ENCODE assay signal across 8 cellular contexts in the genomic region with DNA sequence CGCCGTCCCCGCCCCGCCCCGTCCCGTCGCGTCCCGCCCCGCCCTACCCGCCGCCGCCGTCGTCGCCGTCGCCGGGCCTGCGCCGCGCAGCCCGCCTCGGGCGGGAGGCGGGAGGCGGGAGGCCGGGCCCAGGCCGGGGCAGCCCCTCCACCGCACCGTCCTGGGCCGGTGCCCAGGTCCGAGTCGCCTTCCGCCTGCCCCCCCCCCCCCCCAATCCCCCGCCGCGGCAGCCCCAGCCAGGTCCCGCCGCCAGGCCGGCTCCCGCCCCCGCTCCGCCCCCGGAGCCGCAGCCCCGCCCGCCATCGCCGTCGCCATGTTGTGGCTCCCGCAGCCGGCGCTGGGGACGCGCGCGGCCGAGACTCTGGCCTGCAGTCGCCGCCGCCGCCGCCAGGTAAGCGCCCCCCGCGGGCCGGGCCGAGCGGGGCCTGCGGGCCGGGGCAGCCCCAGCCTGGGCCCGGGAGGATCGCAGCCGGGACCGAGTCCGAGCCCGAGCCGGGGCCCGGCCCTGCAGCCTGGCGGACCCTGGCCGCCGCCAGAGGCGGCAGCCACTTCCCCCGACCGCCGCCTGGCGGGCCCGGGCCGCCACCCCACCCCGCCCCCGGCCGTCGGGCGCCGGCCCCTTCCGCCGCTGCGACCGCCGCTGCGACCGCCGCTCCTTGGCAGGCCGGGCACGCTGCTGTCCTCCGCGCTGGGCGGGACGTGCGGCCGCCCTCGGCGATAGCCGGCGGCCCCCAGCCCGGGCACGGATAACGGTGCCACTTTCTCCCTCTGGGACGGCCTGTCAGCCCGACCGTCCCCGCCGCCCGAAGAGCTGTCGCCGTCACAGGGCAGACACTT. TPM values are rescaled to one million over a fixed set of nuclear protein-coding genes. Genes with fewer than 3 reads are reported as not detected.
DNase-seq lines count a peak whose midpoint lies in the region; ATAC-seq lines count a peak whose summit lies in the region.

TSS of gene ZNF592 (plus strand) at position 319 of the 837 bp plus-strand sequence. CDS start 34,084 bp downstream, outside the sequence.

- intact Hi-C loops in right cardiac atrium (cut with DNase I) = loop anchor here in 1 of 4 donors (10.0 kb wide), 1 partner anchor 94 kb away; the partner anchor contains the start of genes NMB and WDR73
- intact Hi-C loops in aorta (cut with DNase I) = loop anchor here in 1 of 2 donors (2.0 to 10.0 kb wide), 6 partner anchors 32 to 179 kb away; partner anchors contain the start of genes ALPK3, NMB and SEC11A

- H3K36me3 ChIP-seq in rectal smooth muscle tissue (ENCODE audit: control insufficient read depth, insufficient read depth, low read length) = no peaks in the 10 kb centered on the region
- no peaks in the 10 kb centered on the region for H3K36me3 ChIP-seq in aorta (ENCODE audit: control insufficient read depth in 1 of 2, insufficient read depth in 2 of 2, low read length in 1 of 2)

- DNase-seq in GM03348 (ENCODE audit: low spot score) = peak; percentile 96
- peak; percentile 36 to 44 for DNase-seq in Kasumi-1 (lab: John Stamatoyannopoulos, UW)
- peak; percentile 64 to 88 (median 75) for DNase-seq in T-helper 2 cell
- DNase-seq in right cardiac atrium = peak; percentile 89 to 96 (median 94)
- DNase-seq in aorta = peak; percentile 91 to 95

- ATAC-seq in GM21786 (IDR thresholded peaks at IDR 0.05; ENCODE audit: unreplicated experiment) (peak; percentile 54), right cardiac atrium (peak; percentile 78 to 84), aorta (ENCODE audit: low FRiP score) (peak; percentile 85)

- H3K9me3 ChIP-seq in right cardiac atrium (ENCODE audit: control insufficient read depth, low read length) (no peaks in the 10 kb centered on the region), aorta (ENCODE audit: control insufficient read depth, low read length) (no peaks in the 10 kb centered on the region)

- H3K27me3 ChIP-seq in right cardiac atrium (ENCODE audit: control insufficient read depth, insufficient read depth) (no peaks in the 10 kb centered on the region), rectal smooth muscle tissue (ENCODE audit: control insufficient read depth, insufficient read depth, low read length) (no peaks in the 10 kb centered on the region), aorta (ENCODE audit: control insufficient read depth in 1 of 2, insufficient read depth in 2 of 2, low read length in 1 of 2) (no peaks in the 10 kb centered on the region)

- H3K4me1 ChIP-seq in right cardiac atrium (ENCODE audit: control insufficient read depth, insufficient read depth, low read length) (peaks cover 5% of the 10 kb centered on the region), rectal smooth muscle tissue (ENCODE audit: control insufficient read depth, insufficient read depth, low read length) (no peaks in the 10 kb centered on the region), aorta (ENCODE audit: control insufficient read depth in 1 of 2, insufficient read depth in 2 of 2, low read length in 2 of 2) (no peaks in the 10 kb centered on the region)

- H3K27ac ChIP-seq in angular gyrus (ENCODE audit: low read depth, low read length) (peak within 1 kb of the TSS; percentile 99), right cardiac atrium (ENCODE audit: low read length) (peak within 1 kb of the TSS; percentile 96), rectal smooth muscle tissue (ENCODE audit: low read depth, low read length) (peak within 1 kb of the TSS; percentile 95), aorta (ENCODE audit: low read depth in 1 of 2, low read length in 2 of 2) (peak within 1 kb of the TSS; percentile 85 to 96)

- WGBS in right cardiac atrium = under 1% methylated on average over 118 of the region's 127 CpGs
- WGBS in aorta, 2 donors = 0 to 1% methylated on average over 51 to 127 of the region's 127 CpGs

- H3K4me3 ChIP-seq in right cardiac atrium (ENCODE audit: low read length) (peak within 1 kb of the TSS; percentile 98), rectal smooth muscle tissue (ENCODE audit: low read length) (peak within 1 kb of the TSS; percentile 96), aorta (ENCODE audit: low read length in 2 of 2) (peak within 1 kb of the TSS; percentile 86 to 87)

- H3K9ac ChIP-seq in rectal smooth muscle tissue (ENCODE audit: low read length) = peak within 1 kb of the TSS; percentile 92

RNA-seq across cellular contexts. Expression of gene ZNF592, which starts in this region (rescaled TPM):
- total RNA-seq in right cardiac atrium (10 to 100 TPM; 20.3 to 25.6 (median 20.6) TPM), aorta (10 to 100 TPM; 27.8 to 35.8 TPM)
- polyA plus RNA-seq in right cardiac atrium (14.0 TPM), aorta (10 to 100 TPM in 1 of 2 donors, 1 to 10 TPM in 1; 6.8 to 10.6 TPM)

Comparison
In these comparisons a context has a peak if more than half of its experiments do, and no peak if none do; other contexts are left out.
1. Peak in every context shown above with its lines: DNase-seq, ATAC-seq, H3K4me3 ChIP-seq and H3K27ac ChIP-seq.
2. DNase-seq: peak in every context shown above with its lines; median percentile 96 in GM03348; 94 in right cardiac atrium; 93 in aorta; 75 in T-helper 2 cell; 40 in Kasumi-1.